In the genomic region with DNA sequence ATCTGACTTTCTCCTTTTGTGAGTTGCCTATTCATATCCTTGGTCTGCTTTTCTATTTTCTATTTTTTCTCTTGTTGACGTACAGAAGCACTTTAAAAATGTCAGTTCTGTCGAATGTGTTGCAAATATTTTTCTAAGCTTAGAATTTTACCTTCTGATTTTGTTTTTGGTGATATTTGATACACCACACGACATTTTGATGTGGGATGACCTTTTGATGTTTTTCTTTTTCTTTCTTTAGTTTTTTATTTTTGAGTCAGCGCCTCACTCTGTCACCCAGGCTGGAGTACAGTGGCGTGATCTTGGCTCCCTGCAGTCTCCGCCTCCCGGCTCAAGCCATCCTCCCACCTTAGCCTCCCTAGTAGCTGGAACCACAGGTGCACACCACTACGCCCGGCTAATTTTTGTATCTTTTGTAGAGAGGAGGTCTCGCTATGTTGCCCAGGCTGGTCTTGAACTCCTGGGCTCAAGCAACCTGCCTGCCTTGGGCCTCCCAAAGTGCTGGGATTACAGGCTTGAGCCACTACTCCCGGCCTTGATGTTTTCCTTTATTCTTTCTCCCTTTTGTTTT, we compare ENCODE assay signal across 8 cellular contexts. TPM values are rescaled to one million over a fixed set of nuclear protein-coding genes. Genes with fewer than 3 reads are reported as not detected.
DNase-seq lines count a peak whose midpoint lies in the region; ATAC-seq, FAIRE-seq and TF ChIP-seq lines count a peak whose summit lies in the region.

No MANE protein-coding gene starts in this region.

- no peak for FAIRE-seq in A549 (lab: Jason Lieb, UNC)

- CTCF ChIA-PET in A549 (lab: Yijun Ruan, JAX): interaction anchor here (0.5 to 18.1 kb wide), 60 partner anchors 8 to 543 kb away, joined by 3 to 306 read pairs (median 6); a partner anchor contains a TSS

- TF ChIP-seq POLR2A in A549 (IDR thresholded peaks at IDR 0.05; ENCODE audit: low read length): no peak
- TF ChIP-seq POLR2A in body of pancreas (IDR thresholded peaks at IDR 0.05): no peak

- H4K8ac ChIP-seq in mesendoderm (ENCODE audit: low read depth, low read length): no peak overlapping the region

- H3K9me3 ChIP-seq in A549 (no peaks in the 10 kb centered on the region), body of pancreas (no peaks in the 10 kb centered on the region)

- no peak overlapping the region for H4K5ac ChIP-seq in mesendoderm (ENCODE audit: low read length)

- peak overlapping the region; percentile 72 for H3K18ac ChIP-seq in mesendoderm (ENCODE audit: low read length)

- H3K56ac ChIP-seq in mesendoderm (ENCODE audit: low read length): peak overlapping the region; percentile 89

- H2AK5ac ChIP-seq in mesendoderm (ENCODE audit: low read length): no peak overlapping the region

- no peaks in the 10 kb centered on the region for H3K79me2 ChIP-seq in mesendoderm (ENCODE audit: control insufficient read depth, insufficient read depth, low read length)

- no peak overlapping the region for H2BK15ac ChIP-seq in mesendoderm (replicated peaks; ENCODE audit: low read depth)

- intact Hi-C loops in body of pancreas (cut with DNase I): no loop called here

- H3K36me3 ChIP-seq in body of pancreas (replicated peaks in 1 of 2; ENCODE audit: insufficient read depth in 1 of 2, low read depth in 2 of 2): no peaks in the 10 kb centered on the region
- no peaks in the 10 kb centered on the region for H3K36me3 ChIP-seq in mesendoderm (ENCODE audit: control insufficient read depth, insufficient read depth, low read length)

- no peak overlapping the region for H2BK120ac ChIP-seq in mesendoderm (ENCODE audit: low read depth, low read length)

- H3K4me3 ChIP-seq in A549: peak overlapping the region; percentile 47
- H3K4me3 ChIP-seq in LNCaP clone FGC (ENCODE audit: low read depth, low read length): peak overlapping the region; percentile 52
- peak overlapping the region; percentile 14 to 29 for H3K4me3 ChIP-seq in body of pancreas
- H3K4me3 ChIP-seq in mesendoderm (ENCODE audit: low read length): peak overlapping the region; percentile 31

- TF ChIP-seq EP300 in A549 (IDR thresholded peaks at IDR 0.05): no peak

- no peak for DNase-seq in A549 (ENCODE audit: low read depth in 1 of 2, low spot score in 1 of 2)
- no peak for DNase-seq in LNCaP clone FGC (ENCODE audit: low read depth)
- peak in 2 of 4 donors; percentile 28 for DNase-seq in body of pancreas
- DNase-seq in mesendoderm: no peak

- peaks cover 24% of the 10 kb centered on the region for H3K4me1 ChIP-seq in A549
- H3K4me1 ChIP-seq in body of pancreas: peaks cover 16% of the 10 kb centered on the region
- peaks cover 3% of the 10 kb centered on the region for H3K4me1 ChIP-seq in mesendoderm (ENCODE audit: control insufficient read depth, low read depth, low read length)

- H3K27ac ChIP-seq in A549: peak overlapping the region; percentile 87 to 91
- H3K27ac ChIP-seq in body of pancreas: peak overlapping the region; percentile 91 to 97 (median 96)
- H3K27ac ChIP-seq in mesendoderm (ENCODE audit: low read depth, low read length): no peak overlapping the region

- no peaks in the 10 kb centered on the region for H3K27me3 ChIP-seq in body of pancreas
- H3K27me3 ChIP-seq in mesendoderm (ENCODE audit: insufficient read depth, low read length, poor library complexity): no peaks in the 10 kb centered on the region

- H3K4ac ChIP-seq in mesendoderm (ENCODE audit: low read depth, low read length): no peak overlapping the region

- H3K9ac ChIP-seq in mesendoderm (ENCODE audit: low read length): peak overlapping the region; percentile 58

- ATAC-seq in A549 (0 out of 6 replicates have a peak, but pooled peaks of 1 of the 2 experiments have one; percentile 6), body of pancreas (no peak), GM18858 (IDR thresholded peaks at IDR 0.05; ENCODE audit: unreplicated experiment) (no peak), HG03039 (IDR thresholded peaks at IDR 0.05; ENCODE audit: unreplicated experiment) (no peak), GM19324 (IDR thresholded peaks at IDR 0.05; ENCODE audit: low FRiP score, unreplicated experiment) (no peak), HG03025 (IDR thresholded peaks at IDR 0.05; ENCODE audit: low FRiP score, unreplicated experiment) (no peak)

- H3K4me2 ChIP-seq in A549 (peak overlapping the region; percentile 90), mesendoderm (ENCODE audit: low read length) (peak overlapping the region; percentile 55)

- no peaks in the 10 kb centered on the region for H3K79me1 ChIP-seq in mesendoderm (ENCODE audit: low read length)

- H2BK5ac ChIP-seq in mesendoderm (ENCODE audit: low read length): no peak overlapping the region

- POLR2A ChIA-PET in A549 (lab: Yijun Ruan, JAX): interaction anchor here (0.8 to 2.9 kb wide), 9 partner anchors 14 to 127 kb away, joined by 3 to 40 read pairs (median 7); a partner anchor contains a TSS

- TF ChIP-seq RAD21 in A549 (conservative IDR thresholded peaks at IDR 0.05 in 1 of 2, IDR thresholded peaks at IDR 0.05 in 1 of 2): no peak

- no peak overlapping the region for H3K23ac ChIP-seq in mesendoderm (ENCODE audit: low read length)

- WGBS in A549 (ENCODE audit: missing lambda C conversion rate): 45% methylated on average over 11 of the region's 11 CpGs
- 48 to 51% methylated on average over 11 of the region's 11 CpGs for WGBS in body of pancreas, 2 donors
- no CpG with 5 or more reads among the region's 11 CpGs for WGBS in mesendoderm (ENCODE audit: extremely low coverage, insufficient coverage, low lambda C conversion rate)

- TF ChIP-seq CTCF in A549 (IDR thresholded peaks at IDR 0.05) (no peak), LNCaP clone FGC (IDR thresholded peaks at IDR 0.05; ENCODE audit: control insufficient read depth, extremely low read depth, insufficient read depth) (no peak), body of pancreas (IDR thresholded peaks at IDR 0.05) (no peak)

TF ChIP-seq in A549, 52 proteins besides CTCF, POLR2A, EP300 and RAD21 (continues in another document):
- TF ChIP-seq, protein P1, sequence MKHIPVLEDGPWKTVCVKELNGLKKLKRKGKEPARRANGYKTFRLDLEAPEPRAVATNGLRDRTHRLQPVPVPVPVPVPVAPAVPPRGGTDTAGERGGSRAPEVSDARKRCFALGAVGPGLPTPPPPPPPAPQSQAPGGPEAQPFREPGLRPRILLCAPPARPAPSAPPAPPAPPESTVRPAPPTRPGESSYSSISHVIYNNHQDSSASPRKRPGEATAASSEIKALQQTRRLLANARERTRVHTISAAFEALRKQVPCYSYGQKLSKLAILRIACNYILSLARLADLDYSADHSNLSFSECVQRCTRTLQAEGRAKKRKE (CRISPR knock-in tag; IDR thresholded peaks at IDR 0.05; ENCODE audit: low read depth): no peak
- TF ChIP-seq CEBPB (IDR thresholded peaks at IDR 0.05) (no peak), POLR2AphosphoS2 (conservative IDR thresholded peaks at IDR 0.05; ENCODE audit: low read length) (no peak), SREBF2 (IDR thresholded peaks at IDR 0.05) (no peak), FOSB (CRISPR knock-in tag; IDR thresholded peaks at IDR 0.05) (no peak), JUNB (IDR thresholded peaks at IDR 0.05) (no peak), JUN (IDR thresholded peaks at IDR 0.05) (no peak), PHF8 (IDR thresholded peaks at IDR 0.05; ENCODE audit: borderline replicate concordance, low read depth) (no peak), MAZ (IDR thresholded peaks at IDR 0.05; ENCODE audit: borderline replicate concordance, low read depth, low read length) (no peak), RCOR1 (IDR thresholded peaks at IDR 0.05; ENCODE audit: low read depth, low read length) (no peak), CHD2 (IDR thresholded peaks at IDR 0.05; ENCODE audit: low read length, partially characterized antibody) (no peak), FOSL2 (IDR thresholded peaks at IDR 0.05) (no peak), FOSL2 (CRISPR knock-in tag; IDR thresholded peaks at IDR 0.05) (no peak), MYC (IDR thresholded peaks at IDR 0.05; ENCODE audit: borderline replicate concordance, low read length) (no peak)
- TF ChIP-seq, protein P2, sequence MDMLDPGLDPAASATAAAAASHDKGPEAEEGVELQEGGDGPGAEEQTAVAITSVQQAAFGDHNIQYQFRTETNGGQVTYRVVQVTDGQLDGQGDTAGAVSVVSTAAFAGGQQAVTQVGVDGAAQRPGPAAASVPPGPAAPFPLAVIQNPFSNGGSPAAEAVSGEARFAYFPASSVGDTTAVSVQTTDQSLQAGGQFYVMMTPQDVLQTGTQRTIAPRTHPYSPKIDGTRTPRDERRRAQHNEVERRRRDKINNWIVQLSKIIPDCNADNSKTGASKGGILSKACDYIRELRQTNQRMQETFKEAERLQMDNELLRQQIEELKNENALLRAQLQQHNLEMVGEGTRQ (IDR thresholded peaks at IDR 0.05): no peak
- TF ChIP-seq, protein P3, sequence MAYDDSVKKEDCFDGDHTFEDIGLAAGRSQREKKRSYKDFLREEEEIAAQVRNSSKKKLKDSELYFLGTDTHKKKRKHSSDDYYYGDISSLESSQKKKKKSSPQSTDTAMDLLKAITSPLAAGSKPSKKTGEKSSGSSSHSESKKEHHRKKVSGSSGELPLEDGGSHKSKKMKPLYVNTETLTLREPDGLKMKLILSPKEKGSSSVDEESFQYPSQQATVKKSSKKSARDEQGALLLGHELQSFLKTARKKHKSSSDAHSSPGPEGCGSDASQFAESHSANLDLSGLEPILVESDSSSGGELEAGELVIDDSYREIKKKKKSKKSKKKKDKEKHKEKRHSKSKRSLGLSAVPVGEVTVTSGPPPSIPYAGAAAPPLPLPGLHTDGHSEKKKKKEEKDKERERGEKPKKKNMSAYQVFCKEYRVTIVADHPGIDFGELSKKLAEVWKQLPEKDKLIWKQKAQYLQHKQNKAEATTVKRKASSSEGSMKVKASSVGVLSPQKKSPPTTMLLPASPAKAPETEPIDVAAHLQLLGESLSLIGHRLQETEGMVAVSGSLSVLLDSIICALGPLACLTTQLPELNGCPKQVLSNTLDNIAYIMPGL (CRISPR knock-in tag; IDR thresholded peaks at IDR 0.05; ENCODE audit: borderline replicate concordance): 0 out of 2 replicates have a peak, but pooled peaks have one; percentile 25
- TF ChIP-seq, protein P4, sequence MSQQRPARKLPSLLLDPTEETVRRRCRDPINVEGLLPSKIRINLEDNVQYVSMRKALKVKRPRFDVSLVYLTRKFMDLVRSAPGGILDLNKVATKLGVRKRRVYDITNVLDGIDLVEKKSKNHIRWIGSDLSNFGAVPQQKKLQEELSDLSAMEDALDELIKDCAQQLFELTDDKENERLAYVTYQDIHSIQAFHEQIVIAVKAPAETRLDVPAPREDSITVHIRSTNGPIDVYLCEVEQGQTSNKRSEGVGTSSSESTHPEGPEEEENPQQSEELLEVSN (IDR thresholded peaks at IDR 0.05; ENCODE audit: borderline replicate concordance, low read depth): no peak

RNA-seq across cellular contexts. Expression of a gene that starts 39.6 kb away (rescaled TPM):
- polyA plus RNA-seq in A549 (2011; rRNA removed) (107 and 111 TPM in 2 replicates), A549 (2017; fragmentation: RNase III; extraction: RNeasy Plus Mini Kit Qiagen cat#74134 plus additional on column Dnase treatment) (41.1 to 50.7 TPM (median 46.0 TPM) in 3 replicates)
- 81.8 and 97.0 TPM in 2 replicates for polyA plus RNA-seq in A549 (2012; cell fraction: cytosol; rRNA removed)
- 137 and 157 TPM in 2 replicates for polyA plus RNA-seq in A549 (2012; cell fraction: nucleus; rRNA removed)
- polyA minus RNA-seq in A549 (2011; rRNA and poly(A)+ RNA removed): 31.2 and 45.5 TPM in 2 replicates
- total RNA-seq in body of pancreas: 100 to 1,000 TPM; 106 to 147 TPM
- polyA plus RNA-seq in mesendoderm (2013, experiment 1 of 2): 54.3 TPM
- polyA plus RNA-seq in mesendoderm (2013, experiment 2 of 2): 53.7 TPM
